In the genomic region with DNA sequence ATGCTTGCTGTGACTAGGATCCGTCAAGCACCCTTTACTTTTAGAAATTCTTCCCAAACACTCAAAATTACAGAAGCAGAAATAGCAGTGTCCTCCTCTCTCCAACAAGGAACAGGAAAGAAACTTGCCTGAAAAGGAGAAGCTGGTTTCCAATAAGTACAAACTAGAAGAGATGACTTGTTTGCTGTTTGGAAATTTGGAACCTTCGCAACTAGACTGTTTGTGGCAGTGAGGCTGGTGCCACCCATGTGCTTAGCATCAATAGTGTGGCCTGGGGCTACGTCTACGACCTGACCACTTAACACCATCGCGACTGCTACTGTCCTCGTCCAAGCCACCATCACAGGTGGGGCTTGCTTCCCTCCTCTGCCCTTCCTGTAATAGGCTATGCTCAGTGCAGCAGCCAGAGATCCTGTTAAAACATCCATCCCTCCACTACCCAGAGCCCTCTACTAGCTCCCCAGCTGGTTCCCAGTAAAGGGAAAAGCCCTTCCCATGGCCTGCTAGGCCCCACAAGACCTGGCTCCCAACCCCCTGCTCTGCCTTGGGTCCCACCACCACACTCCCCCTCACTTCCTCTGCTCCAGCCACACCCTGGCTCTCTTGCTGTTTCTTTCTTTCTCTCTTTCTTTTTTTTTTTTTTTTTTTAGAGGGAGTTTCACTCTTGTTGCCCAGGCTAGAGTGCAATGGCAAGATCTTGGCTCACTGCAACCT, we compare ENCODE assay signal across 12 cellular contexts. TPM values are rescaled to one million over a fixed set of nuclear protein-coding genes. Genes with fewer than 3 reads are reported as not detected.
DNase-seq lines count a peak whose midpoint lies in the region; ATAC-seq and TF ChIP-seq lines count a peak whose summit lies in the region.
"Had no signal": no experiment of that assay in that cellular context is flagged by ENCODE, and none has a peak within 500 bp of the region (broad histone marks: within the 10 kb centered on the region; RNA-seq: fewer than 3 reads in every experiment).

No MANE protein-coding gene starts in this region.

- no peaks in the 10 kb centered on the region for H3K9me3 Mint-ChIP-seq in activated CD4-positive, alpha-beta memory T cell treated with anti-CD3 and anti-CD28 coated beads for 36 hours
- no peaks in the 10 kb centered on the region for H3K9me3 Mint-ChIP-seq in memory B cell

- H3K27me3 Mint-ChIP-seq in activated CD4-positive, alpha-beta memory T cell treated with anti-CD3 and anti-CD28 coated beads for 36 hours, result peaks cover 6% of the 10 kb centered on the region
- no peaks in the 10 kb centered on the region for H3K27me3 Mint-ChIP-seq in memory B cell

- intact Hi-C loops in activated CD4-positive, alpha-beta memory T cell treated with anti-CD3 and anti-CD28 coated beads for 36 hours (cut with micrococcal nuclease), result no loop called here

- ATAC-seq in memory B cell (ENCODE audit: low read depth) (no peak), HG02571 (IDR thresholded peaks at IDR 0.05; ENCODE audit: unreplicated experiment) (no peak), GM18505 (IDR thresholded peaks at IDR 0.05; ENCODE audit: unreplicated experiment) (no peak)
- ATAC-seq: esophagus mucosa had no signal

- TF ChIP-seq POLR2A in GM18505 (IDR thresholded peaks at IDR 0.05; ENCODE audit: borderline replicate concordance, extremely low read depth, insufficient read depth, insufficient read length), result no peak

- peaks cover 65% of the 10 kb centered on the region for H3K4me1 Mint-ChIP-seq in activated CD4-positive, alpha-beta memory T cell treated with anti-CD3 and anti-CD28 coated beads for 36 hours (ENCODE audit: low read depth)
- H3K4me1 Mint-ChIP-seq in memory B cell, result peaks cover 38% of the 10 kb centered on the region

- CTCF ChIA-PET in activated CD4-positive, alpha-beta memory T cell treated with anti-CD3 and anti-CD28 coated beads for 36 hours (lab: Charles Lee), result interaction anchor here (2.5 to 4.9 kb wide), 3 partner anchors 25 to 69 kb away, joined by 10 to 74 read pairs (median 13); a partner anchor contains a TSS

- peak overlapping the region; percentile 57 for H3K27ac Mint-ChIP-seq in activated CD4-positive, alpha-beta memory T cell treated with anti-CD3 and anti-CD28 coated beads for 36 hours
- H3K27ac Mint-ChIP-seq in memory B cell, result peak overlapping the region; percentile 31

- no peaks in the 10 kb centered on the region for H3K36me3 Mint-ChIP-seq in activated CD4-positive, alpha-beta memory T cell treated with anti-CD3 and anti-CD28 coated beads for 36 hours
- H3K36me3 Mint-ChIP-seq in memory B cell, result no peaks in the 10 kb centered on the region

- no peak overlapping the region for H3K4me3 Mint-ChIP-seq in activated CD4-positive, alpha-beta memory T cell treated with anti-CD3 and anti-CD28 coated beads for 36 hours
- peak overlapping the region; percentile 0 for H3K4me3 Mint-ChIP-seq in memory B cell

- POLR2A ChIA-PET in activated CD4-positive, alpha-beta memory T cell treated with anti-CD3 and anti-CD28 coated beads for 36 hours (lab: Charles Lee), result interaction anchor here (1.0 to 3.5 kb wide), 3 partner anchors 17 to 305 kb away, joined by 3 to 31 read pairs (median 6); no protein-coding TSS in a partner anchor

- DNase-seq in CD1c-positive myeloid dendritic cell (ENCODE audit: extremely low spot score) (peak; percentile 83), Kasumi-1 (lab: John Stamatoyannopoulos, UW) (peak; percentile 56 to 59), memory B cell (ENCODE audit: low spot score in 2 of 2) (no peak), EL (no peak), NCI-H2196 (lab: John Stamatoyannopoulos, UW; ENCODE audit: unreplicated experiment) (no peak)
- DNase-seq in activated CD4-positive, alpha-beta memory T cell treated with anti-CD3 and anti-CD28 coated beads for 36 hours, result no peak
- DNase-seq: NCI-H1694 treated with DMSO at 0.1 percent for 48 hours, NCI-H774 had no signal

RNA-seq across cellular contexts. Expression of a gene that starts 52.6 kb away (rescaled TPM):
- 1 to 10 TPM; 2.2 TPM for total RNA-seq in activated CD4-positive, alpha-beta memory T cell treated with anti-CD3 and anti-CD28 coated beads for 36 hours
- total RNA-seq: renal cortical epithelial cell had no signal

RNA-seq across cellular contexts. Expression of a gene that starts 59.0 kb away (rescaled TPM):
- not detected for total RNA-seq in activated CD4-positive, alpha-beta memory T cell treated with anti-CD3 and anti-CD28 coated beads for 36 hours
- total RNA-seq: esophagus mucosa, renal cortical epithelial cell had no signal

Comparison
In these comparisons a context has a peak if more than half of its experiments do, and no peak if none do; other contexts are left out.
1. DNase-seq: peak in CD1c-positive myeloid dendritic cell (single experiment) and Kasumi-1 (2 of 2); none in activated CD4-positive, alpha-beta memory T cell treated with anti-CD3 and anti-CD28 coated beads for 36 hours (single experiment), memory B cell (0 of 2), EL (single experiment) and NCI-H2196 (single experiment).